In the genomic region with DNA sequence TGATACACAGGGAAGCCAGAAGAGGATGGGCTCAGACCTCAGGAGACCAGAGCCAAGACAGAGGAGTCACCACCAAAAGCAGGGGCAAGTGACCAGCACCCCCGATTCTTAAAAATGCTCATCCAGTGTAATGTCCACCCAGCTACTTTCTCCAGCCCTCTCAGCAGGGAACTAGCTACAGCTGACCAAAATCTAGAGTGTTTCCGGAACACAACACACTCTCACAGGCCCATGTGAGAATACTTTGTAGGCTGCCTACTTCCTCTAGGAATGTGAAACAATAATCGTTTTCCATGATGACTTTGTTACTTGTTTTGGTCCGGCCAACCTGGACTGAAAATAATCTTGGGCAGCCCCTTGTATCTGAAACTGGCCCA, we compare ENCODE assay signal across 8 cellular contexts. TPM values are rescaled to one million over a fixed set of nuclear protein-coding genes. Genes with fewer than 3 reads are reported as not detected.
DNase-seq lines count a peak whose midpoint lies in the region; ATAC-seq, FAIRE-seq and TF ChIP-seq lines count a peak whose summit lies in the region.

No MANE protein-coding gene starts in this region.

- TF ChIP-seq EP300 in ovary (IDR thresholded peaks at IDR 0.05): no peak

- peaks cover 4% of the 10 kb centered on the region for H3K9me1 ChIP-seq in keratinocyte (ENCODE audit: control insufficient read depth, extremely low read depth, insufficient read depth, low read length)

- TF ChIP-seq CTCF in keratinocyte (optimal IDR thresholded peaks at IDR 0.05 in 1 of 3, IDR thresholded peaks at IDR 0.05 in 1 of 3, conservative IDR thresholded peaks at IDR 0.05 in 1 of 3; ENCODE audit: extremely low read depth in 1 of 3, insufficient read depth in 2 of 3, low read length in 3 of 3) (no peak), ovary (IDR thresholded peaks at IDR 0.05) (no peak)

- dilution Hi-C loops in keratinocyte (cut with MboI; ENCODE audit: extremely low pct_ligation_motif_present, low sequenced_read_pairs): no loop called here

- H3K4me3 ChIP-seq in SK-N-MC: peak overlapping the region; percentile 49
- H3K4me3 ChIP-seq in keratinocyte (ENCODE audit: control insufficient read depth in 2 of 3, extremely low read depth in 1 of 3, insufficient read depth in 2 of 3, low read depth in 1 of 3, low read length in 3 of 3): no peak overlapping the region
- no peak overlapping the region for H3K4me3 ChIP-seq in ovary

- H3K36me3 ChIP-seq in SK-N-MC (ENCODE audit: insufficient read depth, low read length): peaks cover 1% of the 10 kb centered on the region; the same call in 1 of the 2 replicates
- H3K36me3 ChIP-seq in keratinocyte (ENCODE audit: control insufficient read depth in 2 of 2, extremely low read depth in 1 of 2, insufficient read depth in 2 of 2, low read length in 2 of 2): peaks cover 16 to 26% of the 10 kb centered on the region in 2 experiments
- no peaks in the 10 kb centered on the region for H3K36me3 ChIP-seq in ovary

- FAIRE-seq in keratinocyte (lab: Jason Lieb, UNC) (no peak), frontal cortex (lab: Jason Lieb, UNC) (no peak)

- intact Hi-C loops in ovary (cut with DNase I): no loop called here

- DNase-seq in AG20443 (ENCODE audit: low spot score) (peak; percentile 43), SK-N-MC (ENCODE audit: low read depth, low spot score) (no peak), keratinocyte (ENCODE audit: low read depth, low spot score) (no peak), KG1 (lab: John Stamatoyannopoulos, UW) (no peak), ovary (no peak), NCI-H187 (lab: John Stamatoyannopoulos, UW) (no peak), frontal cortex (ENCODE audit: low spot score in 2 of 2) (no peak)

- no peaks in the 10 kb centered on the region for H3K9me3 ChIP-seq in SK-N-MC (ENCODE audit: low read depth, low read length)
- no peaks in the 10 kb centered on the region for H3K9me3 ChIP-seq in keratinocyte (ENCODE audit: control insufficient read depth, low read depth, low read length)
- no peaks in the 10 kb centered on the region for H3K9me3 ChIP-seq in ovary

- H4K20me1 ChIP-seq in keratinocyte (ENCODE audit: control insufficient read depth, extremely low read depth, insufficient read depth, low read length): peaks cover 16% of the 10 kb centered on the region

- H3K9ac ChIP-seq in SK-N-MC (ENCODE audit: insufficient read length) (no peak overlapping the region), keratinocyte (ENCODE audit: control insufficient read depth, extremely low read depth, insufficient read depth, low read length) (peak overlapping the region; percentile 16)

- TF ChIP-seq POLR2A in ovary (IDR thresholded peaks at IDR 0.05): no peak

- H3K27ac ChIP-seq in SK-N-MC: peak overlapping the region; percentile 71
- H3K27ac ChIP-seq in keratinocyte (ENCODE audit: control insufficient read depth, insufficient read depth, low read length): peak overlapping the region; percentile 74
- peak overlapping the region in 1 of 2 donors; percentile 22 for H3K27ac ChIP-seq in ovary

- no peak overlapping the region for H2AFZ ChIP-seq in keratinocyte (ENCODE audit: control insufficient read depth, low read length)

- H3K4me2 ChIP-seq in keratinocyte (ENCODE audit: control insufficient read depth, extremely low read depth, insufficient read depth, low read depth, low read length): no peak overlapping the region

- 30 to 43% (median 33%) methylated on average over 4 of the region's 4 CpGs for WGBS in ovary, 3 donors

- no peaks in the 10 kb centered on the region for H3K27me3 ChIP-seq in keratinocyte (ENCODE audit: control insufficient read depth, extremely low read depth, insufficient read depth, low read length)
- H3K27me3 ChIP-seq in ovary: no peaks in the 10 kb centered on the region

- H3K4me1 ChIP-seq in keratinocyte (ENCODE audit: control insufficient read depth, extremely low read depth, insufficient read depth, low read length) (peaks cover 57% of the 10 kb centered on the region), ovary (ENCODE audit: insufficient read depth) (peaks cover 20% of the 10 kb centered on the region)

- H3K79me2 ChIP-seq in keratinocyte (ENCODE audit: control insufficient read depth, insufficient read depth, low read length): peaks cover 79% of the 10 kb centered on the region

- ATAC-seq in GM21576 (IDR thresholded peaks at IDR 0.05; ENCODE audit: unreplicated experiment): peak; percentile 30

RNA-seq across cellular contexts. Expression of a gene that starts 14.5 kb away (rescaled TPM):
- polyA plus RNA-seq in keratinocyte (1,046 to 1,773 TPM (median 1,075 TPM) in 3 replicates), ovary (1,000 to 10,000 TPM in 1 of 2 donors, 100 to 1,000 TPM in 1; 916 to 3,407 TPM)
- polyA plus RNA-seq in keratinocyte (2011; ENCODE audit: low read depth): 402 TPM
- polyA plus RNA-seq in keratinocyte (2011; cell fraction: cytosol; rRNA removed): 506 and 636 TPM in 2 replicates
- 2,809 and 2,922 TPM in 2 replicates for polyA plus RNA-seq in keratinocyte (2011; cell fraction: nucleus; rRNA removed)
- polyA plus RNA-seq in keratinocyte (2012; ENCODE audit: low replicate concordance): 770 and 922 TPM in 2 replicates
- 923 to 1,705 TPM (median 959 TPM) in 3 replicates for polyA minus RNA-seq in keratinocyte
- 929 TPM for polyA minus RNA-seq in keratinocyte (2011; cell fraction: cytosol; rRNA and poly(A)+ RNA removed)
- 2,484 and 3,447 TPM in 2 replicates for polyA minus RNA-seq in keratinocyte (2011; cell fraction: nucleus; rRNA and poly(A)+ RNA removed)
- total RNA-seq in ovary (1,000 to 10,000 TPM in 4 of 7 donors, 100 to 1,000 TPM in 3; 632 to 1,246 (median 1,118) TPM), frontal cortex (482 TPM)
